8 cellular contexts compared by ENCODE assay signal in the genomic region with DNA sequence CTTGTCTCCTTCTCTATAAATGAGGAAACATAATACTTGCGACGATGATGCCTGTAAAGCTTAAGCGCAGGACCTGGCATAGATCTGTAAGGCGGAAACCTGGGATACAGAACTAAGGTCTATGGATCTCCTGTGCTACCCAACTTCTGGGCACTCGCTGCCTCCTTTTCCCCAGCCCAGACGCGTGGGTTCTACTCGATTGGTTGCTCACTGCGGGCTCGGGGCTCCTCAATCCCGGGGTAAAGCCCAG. TPM values are rescaled to one million over a fixed set of nuclear protein-coding genes. Genes with fewer than 3 reads are reported as not detected.
DNase-seq lines count a peak whose midpoint lies in the region; ATAC-seq and TF ChIP-seq lines count a peak whose summit lies in the region.

No MANE protein-coding gene starts in this region.

- peak overlapping the region; percentile 98 for H3K27ac Mint-ChIP-seq in activated B cell treated with CpG ODN at 0.5 μM for 24 hours

- H3K36me3 Mint-ChIP-seq in activated B cell treated with CpG ODN at 0.5 μM for 24 hours (ENCODE audit: low read depth): peaks cover 42% of the 10 kb centered on the region

- H3K4me1 Mint-ChIP-seq in activated B cell treated with CpG ODN at 0.5 μM for 24 hours: peaks cover 39% of the 10 kb centered on the region

- peak; percentile 54 for DNase-seq in DMS79 treated with DMSO at 0.1 percent for 48 hours (lab: John Stamatoyannopoulos, UW)
- DNase-seq in DMS79 (lab: John Stamatoyannopoulos, UW): no peak
- DNase-seq in HPDE6-E6E7 (ENCODE audit: extremely low spot score): peak; percentile 25
- no peak for DNase-seq in activated B cell treated with CpG ODN at 0.5 μM for 24 hours
- no peak for DNase-seq in right atrium auricular region (ENCODE audit: low spot score)
- no peak for DNase-seq in activated CD4-positive, CD25-positive, alpha-beta regulatory T cell (lab: John Stamatoyannopoulos, UW)

- H3K36me3 ChIP-seq in right atrium auricular region: peaks cover 32% of the 10 kb centered on the region
- peaks cover 29 to 34% (median 29%) of the 10 kb centered on the region in 3 donors for H3K36me3 ChIP-seq in skeletal muscle tissue (ENCODE audit: control insufficient read depth in 3 of 3, insufficient read depth in 3 of 3, low read length in 3 of 3)

- no peaks in the 10 kb centered on the region for H3K27me3 Mint-ChIP-seq in activated B cell treated with CpG ODN at 0.5 μM for 24 hours

- no peaks in the 10 kb centered on the region for H3K9me3 Mint-ChIP-seq in activated B cell treated with CpG ODN at 0.5 μM for 24 hours

- POLR2A ChIA-PET in activated B cell treated with CpG ODN at 0.5 μM for 24 hours (lab: Charles Lee): interaction anchor here (0.5 to 3.0 kb wide), 34 partner anchors 9 to 780 kb away, joined by 3 to 90 read pairs (median 7); a partner anchor contains a TSS

- H3K27ac ChIP-seq in right atrium auricular region: peak overlapping the region; percentile 92 to 94
- H3K27ac ChIP-seq in skeletal muscle tissue (ENCODE audit: low read depth, low read length): peak overlapping the region; percentile 96

- peak; percentile 12 for ATAC-seq in activated B cell treated with CpG ODN at 0.5 μM for 24 hours (ENCODE audit: low read depth)
- ATAC-seq in HG02623 (IDR thresholded peaks at IDR 0.05; ENCODE audit: unreplicated experiment): no peak

- H3K4me3 Mint-ChIP-seq in activated B cell treated with CpG ODN at 0.5 μM for 24 hours: peak overlapping the region; percentile 98

- H3K27me3 ChIP-seq in right atrium auricular region (no peaks in the 10 kb centered on the region), skeletal muscle tissue (ENCODE audit: control insufficient read depth in 3 of 3, insufficient read depth in 3 of 3, low read length in 3 of 3) (no peaks in the 10 kb centered on the region)

- H3K9ac ChIP-seq in skeletal muscle tissue (ENCODE audit: low read depth in 1 of 3, low read length in 3 of 3): peak overlapping the region; percentile 89 to 98 (median 94)

- H3K9me3 ChIP-seq in right atrium auricular region (no peaks in the 10 kb centered on the region), skeletal muscle tissue (ENCODE audit: control insufficient read depth in 3 of 3, low read length in 3 of 3) (no peaks in the 10 kb centered on the region)

- intact Hi-C loops in activated B cell treated with CpG ODN at 0.5 μM for 24 hours (cut with micrococcal nuclease): loop anchor here (1.0 to 5.0 kb wide), 3 partner anchors 29 to 177 kb away; no protein-coding TSS in a partner anchor

- H3K4me1 ChIP-seq in right atrium auricular region (peaks cover 0 to 27% of the 10 kb centered on the region in 2 donors), skeletal muscle tissue (ENCODE audit: control insufficient read depth in 3 of 3, insufficient read depth in 3 of 3, low read length in 3 of 3) (peaks cover 15 to 20% (median 16%) of the 10 kb centered on the region in 3 donors)

- CTCF ChIA-PET in activated B cell treated with CpG ODN at 0.5 μM for 24 hours (lab: Charles Lee): interaction anchor here (0.6 to 2.8 kb wide), 41 partner anchors 9 to 178 kb away, joined by 3 to 58 read pairs (median 7); a partner anchor contains a TSS

- H3K4me3 ChIP-seq in right atrium auricular region (peak overlapping the region; percentile 81 to 97), skeletal muscle tissue (ENCODE audit: low read length in 3 of 3) (peak overlapping the region; percentile 90 to 95 (median 92))

- TF ChIP-seq CTCF in activated B cell treated with CpG ODN at 0.5 μM for 24 hours (IDR thresholded peaks at IDR 0.05): no peak
- no peak for TF ChIP-seq CTCF in right atrium auricular region (IDR thresholded peaks at IDR 0.05)

RNA-seq across cellular contexts. Expression of a gene that starts 0.6 kb away (rescaled TPM):
- total RNA-seq in activated B cell treated with CpG ODN at 0.5 μM for 24 hours (109 and 115 TPM in 2 replicates), right atrium auricular region (10 to 100 TPM; 76.0 to 90.2 TPM), skeletal muscle tissue (37.6 TPM)

RNA-seq across cellular contexts. Expression of a gene that starts 26.5 kb away (rescaled TPM):
- total RNA-seq in activated B cell treated with CpG ODN at 0.5 μM for 24 hours: 5.8 and 11.6 TPM in 2 replicates
- total RNA-seq in right atrium auricular region: 1 to 10 TPM; 3.9 to 4.3 TPM
- total RNA-seq in skeletal muscle tissue: 7.3 TPM

RNA-seq across cellular contexts. Expression of a gene that starts 35.9 kb away (rescaled TPM):
- total RNA-seq in activated B cell treated with CpG ODN at 0.5 μM for 24 hours (5.8 and 6.1 TPM in 2 replicates), right atrium auricular region (10 to 100 TPM in 1 of 2 donors, 1 to 10 TPM in 1; 3.6 to 45.5 TPM), skeletal muscle tissue (5.7 TPM)

Comparison
In these comparisons a context has a peak if more than half of its experiments do, and no peak if none do; other contexts are left out.
1. DNase-seq: peak in DMS79 treated with DMSO at 0.1 percent for 48 hours (single experiment) and HPDE6-E6E7 (single experiment); none in DMS79 (single experiment), activated B cell treated with CpG ODN at 0.5 μM for 24 hours (single experiment), right atrium auricular region (single experiment) and activated CD4-positive, CD25-positive, alpha-beta regulatory T cell (0 of 4).